8 cellular contexts compared by ENCODE assay signal in the genomic region with DNA sequence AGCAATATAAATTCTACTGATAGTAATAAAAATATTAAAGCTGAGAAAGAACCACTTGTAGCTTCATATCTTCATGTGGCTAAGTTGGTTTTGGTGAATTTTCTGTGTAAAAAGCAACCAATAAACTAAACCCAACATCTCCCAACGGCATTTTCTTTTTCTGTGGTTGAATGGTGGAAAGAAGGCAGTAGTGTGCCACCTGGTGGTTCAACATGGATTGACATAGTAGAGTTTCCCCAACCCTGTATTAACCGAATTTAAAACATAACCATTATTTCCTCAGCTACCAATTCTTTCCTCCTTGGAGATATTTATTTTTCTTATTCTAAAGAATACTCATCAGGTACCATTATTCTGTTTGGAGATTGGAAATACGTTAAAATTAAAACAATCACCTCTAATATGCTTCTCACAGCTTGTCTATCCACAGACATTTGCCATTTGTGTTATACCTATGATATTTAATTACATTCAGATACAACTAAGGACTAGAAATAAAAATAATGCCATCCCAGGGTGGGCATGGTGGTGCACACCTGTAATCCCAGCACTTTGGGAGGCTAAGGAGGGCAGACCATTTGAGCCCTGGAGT.
DNase-seq lines count a peak whose midpoint lies in the region; ATAC-seq and TF ChIP-seq lines count a peak whose summit lies in the region.

No MANE protein-coding gene starts in this region.

- peak; percentile 46 for DNase-seq in Calu3
- DNase-seq in amniotic stem cell (lab: John Stamatoyannopoulos, UW), result peak; percentile 23
- DNase-seq in iPS-NIHi7 (ENCODE audit: extremely low spot score), result peak; percentile 49
- DNase-seq in stimulated activated CD4-positive, alpha-beta T cell treated with anti-CD3 and anti-CD28 coated beads, Interleukin-4, amount 100 ng/mL, for 1 hour, result peak; percentile 4

- peak; percentile 50 for ATAC-seq in GM19023 (IDR thresholded peaks at IDR 0.05; ENCODE audit: unreplicated experiment)
- peak; percentile 95 for ATAC-seq in HG03354 (IDR thresholded peaks at IDR 0.05; ENCODE audit: poor library complexity, severe bottlenecking, unreplicated experiment)
- no peak for ATAC-seq in GM21723 (IDR thresholded peaks at IDR 0.05; ENCODE audit: unreplicated experiment)

- no peak overlapping the region for H3K4me2 ChIP-seq in OCI-LY1 (ENCODE audit: low read length)

- no peaks in the 10 kb centered on the region for H3K9me2 ChIP-seq in OCI-LY1 (ENCODE audit: low read depth, low read length)

- CTCF ChIA-PET in Calu3 (lab: Charles Lee), result interaction anchor here (0.9 to 3.0 kb wide), 3 partner anchors 9 to 88 kb away, joined by 3 to 53 read pairs (median 5); no protein-coding TSS in a partner anchor

- BruUV-seq in Calu3 (replicated peaks; lab: Mats Ljungman, UMichigan), result no TSS peak

- TF ChIP-seq CTCF in Calu3 (IDR thresholded peaks at IDR 0.05; ENCODE audit: unreplicated experiment) (peak; percentile 39), OCI-LY1 (IDR thresholded peaks at IDR 0.05; ENCODE audit: low read length) (peak; percentile 66; the same call in 1 of the 2 replicates)

- H3K27me3 ChIP-seq in OCI-LY1 (ENCODE audit: insufficient read depth, low read length), result no peaks in the 10 kb centered on the region

- H3K27ac Mint-ChIP-seq in Calu3 (ENCODE audit: unreplicated experiment), result no peak overlapping the region

- no peak overlapping the region for H2AFZ ChIP-seq in OCI-LY1 (ENCODE audit: low read length)

- H3K4me3 Mint-ChIP-seq in Calu3 (ENCODE audit: low read depth, unreplicated experiment), result no peak overlapping the region

- no peaks in the 10 kb centered on the region for H3K4me1 ChIP-seq in OCI-LY1 (ENCODE audit: insufficient read depth, low read length, severe bottlenecking)

- no peak overlapping the region for H3K4me3 ChIP-seq in OCI-LY1 (ENCODE audit: low read depth, low read length, poor library complexity, severe bottlenecking)

- no peaks in the 10 kb centered on the region for H3K27me3 Mint-ChIP-seq in Calu3 (ENCODE audit: unreplicated experiment)

- peaks cover 7% of the 10 kb centered on the region for H3K4me1 Mint-ChIP-seq in Calu3 (ENCODE audit: low read depth, unreplicated experiment)

- H3K9me3 Mint-ChIP-seq in Calu3 (ENCODE audit: low read depth, unreplicated experiment), result no peaks in the 10 kb centered on the region

- no peaks in the 10 kb centered on the region for H3K36me3 ChIP-seq in OCI-LY1 (ENCODE audit: insufficient read depth, low read length)

- H3K9me3 ChIP-seq in OCI-LY1 (ENCODE audit: low read length), result no peaks in the 10 kb centered on the region

- no peaks in the 10 kb centered on the region for H4K20me1 ChIP-seq in OCI-LY1 (ENCODE audit: insufficient read depth, low read length)

- intact Hi-C loops in Calu3 (cut with micrococcal nuclease; ENCODE audit: unreplicated experiment), result loop anchor here (1.0 to 5.0 kb wide), 2 partner anchors 88 to 497 kb away; no protein-coding TSS in a partner anchor

- no peaks in the 10 kb centered on the region for H3K79me2 ChIP-seq in OCI-LY1 (ENCODE audit: insufficient read depth, low read length)

- no peak overlapping the region for H3K9ac ChIP-seq in OCI-LY1 (ENCODE audit: low read length)

- no peak overlapping the region for H3K27ac ChIP-seq in OCI-LY1 (ENCODE audit: low read depth, low read length, poor library complexity, severe bottlenecking)

- H3F3A ChIP-seq in OCI-LY1 (ENCODE audit: insufficient read depth, low read length), result no peaks in the 10 kb centered on the region

- H3K36me3 Mint-ChIP-seq in Calu3 (ENCODE audit: insufficient read depth, unreplicated experiment), result no peaks in the 10 kb centered on the region
